Comparison of ENCODE assay signal across 8 cellular contexts in the genomic region with DNA sequence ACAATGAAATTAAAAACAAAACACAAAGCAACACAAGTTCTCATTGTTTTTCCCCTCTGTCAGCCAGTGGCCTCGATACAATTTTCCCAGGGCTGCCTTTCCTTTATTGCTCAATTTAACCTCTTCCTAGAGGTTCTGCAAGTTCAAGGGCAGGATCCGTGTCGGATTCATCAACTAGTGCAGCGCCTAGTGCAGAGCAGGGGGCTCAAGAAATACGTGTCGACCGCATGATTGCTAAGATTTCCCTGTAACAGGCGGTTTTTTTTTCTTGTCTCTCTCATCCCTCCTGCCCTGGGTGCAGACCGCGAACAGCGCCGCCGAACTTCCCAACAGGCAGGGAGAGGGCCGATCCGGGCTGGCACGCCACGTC. TPM values are rescaled to one million over a fixed set of nuclear protein-coding genes. Genes with fewer than 3 reads are reported as not detected.
DNase-seq lines count a peak whose midpoint lies in the region; ATAC-seq and TF ChIP-seq lines count a peak whose summit lies in the region.

No MANE protein-coding gene starts in this region.

- no peaks in the 10 kb centered on the region for H3K27me3 ChIP-seq in heart left ventricle
- H3K27me3 ChIP-seq in trophoblast cell (ENCODE audit: insufficient read depth, low read length) = no peaks in the 10 kb centered on the region

- H3K4ac ChIP-seq in trophoblast cell (ENCODE audit: low read depth, low read length) = peak overlapping the region; percentile 93

- H4K12ac ChIP-seq in trophoblast cell (ENCODE audit: low read depth, low read length) = peak overlapping the region; percentile 88

- H3K23ac ChIP-seq in trophoblast cell (ENCODE audit: low read length) = no peak overlapping the region

- H3K14ac ChIP-seq in trophoblast cell (ENCODE audit: low read length) = peak overlapping the region; percentile 99

- peak overlapping the region; percentile 82 for H3K4me2 ChIP-seq in trophoblast cell (ENCODE audit: low read length)

- H4K8ac ChIP-seq in trophoblast cell (ENCODE audit: low read depth, low read length) = peak overlapping the region; percentile 97

- peak overlapping the region; percentile 95 for H2AK5ac ChIP-seq in trophoblast cell (ENCODE audit: low read length)

- peak overlapping the region; percentile 99 for H3K18ac ChIP-seq in trophoblast cell (ENCODE audit: low read length)

- peak overlapping the region; percentile 25 to 100 (median 92) for H3K4me3 ChIP-seq in heart left ventricle
- H3K4me3 ChIP-seq in trophoblast cell (ENCODE audit: low read depth, low read length) = peak overlapping the region; percentile 75

- H2BK5ac ChIP-seq in trophoblast cell (ENCODE audit: low read depth, low read length, poor library complexity) = peak overlapping the region; percentile 98

- peak overlapping the region; percentile 99 for H2BK120ac ChIP-seq in trophoblast cell (ENCODE audit: insufficient read depth, low read length, poor library complexity)

- peak overlapping the region; percentile 85 for H2AFZ ChIP-seq in trophoblast cell (ENCODE audit: insufficient read depth, low read length, poor library complexity)

- no peak for ATAC-seq in heart left ventricle
- no peak for ATAC-seq in left cardiac atrium
- no peak for ATAC-seq in HG03159 (IDR thresholded peaks at IDR 0.05; ENCODE audit: unreplicated experiment)
- ATAC-seq in GM18873 (IDR thresholded peaks at IDR 0.05; ENCODE audit: low FRiP score, unreplicated experiment) = no peak

- H3K79me2 ChIP-seq in trophoblast cell (ENCODE audit: control insufficient read depth, insufficient read depth, low read length, poor library complexity) = peaks cover 25% of the 10 kb centered on the region

- TF ChIP-seq CTCF in heart left ventricle (IDR thresholded peaks at IDR 0.05) (peak in 1 of 12 donors; percentile 0), VCaP (conservative IDR thresholded peaks at IDR 0.05) (no peak; the same call in 1 of the 2 replicates)

- peaks cover 0 to 44% (median 26%) of the 10 kb centered on the region in 12 donors for H3K4me1 ChIP-seq in heart left ventricle
- H3K4me1 ChIP-seq in trophoblast cell (ENCODE audit: control insufficient read depth in 1 of 2, insufficient read depth in 2 of 2, low read length in 2 of 2) = peaks cover 9 to 10% of the 10 kb centered on the region in 2 experiments

- peak overlapping the region; percentile 86 for H2BK12ac ChIP-seq in trophoblast cell (ENCODE audit: low read length)

- H3K27ac ChIP-seq in heart left ventricle (peak overlapping the region; percentile 95 to 100 (median 100)), VCaP (peak overlapping the region; percentile 99), epithelial cell of prostate (peak overlapping the region; percentile 98), trophoblast cell (ENCODE audit: low read depth, low read length) (peak overlapping the region; percentile 99)

- H3K9ac ChIP-seq in trophoblast cell (ENCODE audit: low read length) = peak overlapping the region; percentile 87

- no peak for DNase-seq in heart left ventricle
- no peak for DNase-seq in left cardiac atrium
- no peak for DNase-seq in epithelial cell of prostate (ENCODE audit: low read depth, low spot score)
- peak in 1 of 2 donors; percentile 63 for DNase-seq in trophoblast cell
- DNase-seq in Ammon's horn (ENCODE audit: low spot score) = no peak

- 0 to 1% (median 0%) methylated on average over 13 to 17 of the region's 17 CpGs for WGBS in heart left ventricle, 4 donors
- whole genome bisulfite sequencing in trophoblast cell (ENCODE audit: extremely low coverage, insufficient coverage, insufficient read length) = no CpG with 5 or more reads among the region's 17 CpGs

- H3K9me3 ChIP-seq in heart left ventricle (no peaks in the 10 kb centered on the region), trophoblast cell (ENCODE audit: insufficient read depth, low read depth, low read length) (no peaks in the 10 kb centered on the region)

- H3K36me3 ChIP-seq in heart left ventricle (peaks cover under 1 to 22% (median 15%) of the 10 kb centered on the region in 9 donors), trophoblast cell (ENCODE audit: control insufficient read depth in 1 of 2, insufficient read depth in 2 of 2, low read length in 2 of 2) (peaks cover 3 to 8% of the 10 kb centered on the region in 2 experiments)

- no peak for TF ChIP-seq POLR2A in heart left ventricle (IDR thresholded peaks at IDR 0.05)

- H3K79me1 ChIP-seq in trophoblast cell (ENCODE audit: low read length) = peaks cover 44% of the 10 kb centered on the region

- H4K91ac ChIP-seq in trophoblast cell (ENCODE audit: low read depth, low read length) = peak overlapping the region; percentile 100

- intact Hi-C loops in heart left ventricle (cut with DNase I) = loop anchor here in 9 of 10 donors (1.0 to 5.0 kb wide), 11 partner anchors 48 to 257 kb away; no protein-coding TSS in a partner anchor
- intact Hi-C loops in left cardiac atrium (cut with DNase I) = loop anchor here (1.0 to 10.0 kb wide), 2 partner anchors 103 to 256 kb away; no protein-coding TSS in a partner anchor

RNA-seq across cellular contexts. Expression of a gene that starts 1.4 kb away (rescaled TPM):
- total RNA-seq in heart left ventricle = 100 to 1,000 TPM in 1 of 9 donors, 10 to 100 TPM in 7, 1 to 10 TPM in 1; 8.5 to 109 (median 37.4) TPM
- 10 to 100 TPM; 10.7 to 12.5 TPM for polyA plus RNA-seq in heart left ventricle
- 10 to 100 TPM; 31.1 to 85.6 TPM for total RNA-seq in left cardiac atrium
- 173 and 187 TPM in 2 replicates for polyA plus RNA-seq in trophoblast cell (2013)
